Comparison of ENCODE assay signal across 11 cellular contexts in genomic region chr19:2454962-2455409, GRCh38. TPM values are rescaled to one million over a fixed set of nuclear protein-coding genes. Genes with fewer than 3 reads are reported as not detected.
DNase-seq lines count a peak whose midpoint lies in the region; ATAC-seq, FAIRE-seq and TF ChIP-seq lines count a peak whose summit lies in the region.
"Had no signal": no experiment of that assay in that cellular context is flagged by ENCODE, and none has a peak within 500 bp of the region (broad histone marks: within the 10 kb centered on the region; RNA-seq: fewer than 3 reads in every experiment).

No MANE protein-coding gene starts in this region.

- CTCF ChIA-PET in activated CD8-positive, alpha-beta T cell treated with anti-CD3 and anti-CD28 coated beads for 36 hours (lab: Charles Lee): interaction anchor here (1.4 to 2.2 kb wide), 2 partner anchors 156 kb away, joined by 4 to 6 read pairs; no protein-coding TSS in a partner anchor

- DNase-seq in AG09309 (ENCODE audit: low read depth) (no peak), H7 (peak; percentile 55), immature natural killer cell (no peak), NCI-H2107 treated with DMSO at 0.1 percent for 48 hours (lab: John Stamatoyannopoulos, UW; ENCODE audit: unreplicated experiment) (no peak), NCI-H2171 treated with DMSO at 0.1 percent for 48 hours (lab: John Stamatoyannopoulos, UW) (no peak), kidney (no peak)
- no peak for DNase-seq in activated CD8-positive, alpha-beta T cell treated with anti-CD3 and anti-CD28 coated beads for 36 hours
- DNase-seq: activated CD4-positive, alpha-beta T cell treated with anti-CD3 and anti-CD28 coated beads, Interleukin-2, amount 50 U/mL, for 4 hours; dorsolateral prefrontal cortex had no signal

- H3K36me3 Mint-ChIP-seq in activated CD8-positive, alpha-beta T cell treated with anti-CD3 and anti-CD28 coated beads for 36 hours (ENCODE audit: low read depth): peaks cover 16% of the 10 kb centered on the region
- no peaks in the 10 kb centered on the region for H3K36me3 Mint-ChIP-seq in immature natural killer cell

- no peaks in the 10 kb centered on the region for H3K9me3 ChIP-seq in kidney (ENCODE audit: control insufficient read depth in 1 of 2, low read length in 2 of 2)

- no peaks in the 10 kb centered on the region for H3K9me3 Mint-ChIP-seq in activated CD8-positive, alpha-beta T cell treated with anti-CD3 and anti-CD28 coated beads for 36 hours
- H3K9me3 Mint-ChIP-seq in immature natural killer cell: no peaks in the 10 kb centered on the region

- H3K36me3 ChIP-seq in H7 (replicated peaks; ENCODE audit: control insufficient read depth, insufficient read depth, low read length): no peaks in the 10 kb centered on the region; the same call in none of the 2 replicates
- no peaks in the 10 kb centered on the region for H3K36me3 ChIP-seq in kidney (ENCODE audit: control insufficient read depth in 1 of 2, insufficient read depth in 2 of 2, low read length in 2 of 2)

- no peaks in the 10 kb centered on the region for H3K27me3 Mint-ChIP-seq in activated CD8-positive, alpha-beta T cell treated with anti-CD3 and anti-CD28 coated beads for 36 hours
- peaks cover 0 to 6% (median 0%) of the 10 kb centered on the region in 3 donors for H3K27me3 Mint-ChIP-seq in immature natural killer cell (ENCODE audit: low read depth in 3 of 3)

- intact Hi-C loops in activated CD8-positive, alpha-beta T cell treated with anti-CD3 and anti-CD28 coated beads for 36 hours (cut with micrococcal nuclease): no loop called here
- intact Hi-C loops in kidney (cut with DNase I): no loop called here

- H3K27me3 ChIP-seq in H7 (ENCODE audit: control insufficient read depth, insufficient read depth, low read length): no peaks in the 10 kb centered on the region
- H3K27me3 ChIP-seq: dorsolateral prefrontal cortex had no signal

- no peak for FAIRE-seq in kidney (lab: Jason Lieb, UNC)

- no peak overlapping the region for H3K27ac ChIP-seq in kidney (ENCODE audit: low read depth in 2 of 2, low read length in 2 of 2)

- POLR2A ChIA-PET in activated CD8-positive, alpha-beta T cell treated with anti-CD3 and anti-CD28 coated beads for 36 hours (lab: Charles Lee): interaction anchor here (1.4 to 2.8 kb wide), 6 partner anchors 14 to 29 kb away, joined by 3 to 11 read pairs (median 6); partner anchors contain the start of genes GADD45B and TIMM13

- H3K4me1 ChIP-seq in kidney (ENCODE audit: control insufficient read depth in 1 of 2, insufficient read depth in 1 of 2, low read depth in 1 of 2, low read length in 2 of 2): peaks cover 2 to 6% of the 10 kb centered on the region in 2 donors

- H3K4me3 ChIP-seq in AG09309 (ENCODE audit: control insufficient read depth, low read depth, low read length): peak overlapping the region; percentile 95
- no peak overlapping the region; the same call in none of the 2 replicates for H3K4me3 ChIP-seq in H7 (ENCODE audit: insufficient read depth, low read depth, low read length)
- no peak overlapping the region for H3K4me3 ChIP-seq in kidney (ENCODE audit: low read length in 2 of 2)

- peak overlapping the region; percentile 57 for H3K27ac Mint-ChIP-seq in activated CD8-positive, alpha-beta T cell treated with anti-CD3 and anti-CD28 coated beads for 36 hours
- H3K27ac Mint-ChIP-seq in immature natural killer cell: peak overlapping the region; percentile 23 to 83 (median 51)

- TF ChIP-seq CTCF in AG09309 (IDR thresholded peaks at IDR 0.05; ENCODE audit: control insufficient read depth, insufficient read depth, low read depth, low read length, missing control alignments): no peak
- no peak for TF ChIP-seq CTCF in activated CD8-positive, alpha-beta T cell treated with anti-CD3 and anti-CD28 coated beads for 36 hours (IDR thresholded peaks at IDR 0.05)
- TF ChIP-seq CTCF in kidney (IDR thresholded peaks at IDR 0.05; ENCODE audit: borderline replicate concordance, extremely low read depth, insufficient read depth): no peak

- no peak for ATAC-seq in activated CD8-positive, alpha-beta T cell treated with anti-CD3 and anti-CD28 coated beads for 36 hours
- no peak for ATAC-seq in GM21619 (IDR thresholded peaks at IDR 0.05; ENCODE audit: unreplicated experiment)
- ATAC-seq: left lobe of liver had no signal

- no peak overlapping the region for H3K9ac ChIP-seq in kidney (ENCODE audit: low read length in 2 of 2)

- peak overlapping the region; percentile 82 for H3K4me3 Mint-ChIP-seq in activated CD8-positive, alpha-beta T cell treated with anti-CD3 and anti-CD28 coated beads for 36 hours
- H3K4me3 Mint-ChIP-seq in immature natural killer cell: peak overlapping the region; percentile 60 to 91 (median 66)

- H3K4me1 Mint-ChIP-seq in activated CD8-positive, alpha-beta T cell treated with anti-CD3 and anti-CD28 coated beads for 36 hours (ENCODE audit: low read depth): peaks cover 29% of the 10 kb centered on the region
- peaks cover 18 to 20% of the 10 kb centered on the region in 2 donors for H3K4me1 Mint-ChIP-seq in immature natural killer cell

RNA-seq across cellular contexts. Expression of gene LMNB2, which starts 1.8 kb away (rescaled TPM):
- total RNA-seq in H7 (2014; rRNA removed; shearing (Covaris generic)): 204 and 229 TPM in 2 replicates
- total RNA-seq in activated CD8-positive, alpha-beta T cell treated with anti-CD3 and anti-CD28 coated beads for 36 hours: 10 to 100 TPM; 90.9 to 96.3 TPM
- polyA plus RNA-seq in immature natural killer cell (1 to 10 TPM; 4.6 to 8.4 (median 5.0) TPM), kidney (ENCODE audit: insufficient read depth, low read depth, low replicate concordance) (9.0 TPM)
- 27.6 TPM for total RNA-seq in kidney

RNA-seq across cellular contexts. Expression of gene GADD45B, which starts 20.9 kb away (rescaled TPM):
- 29.4 and 39.9 TPM in 2 replicates for total RNA-seq in H7 (2014; rRNA removed; shearing (Covaris generic))
- 100 to 1,000 TPM in 1 of 2 experiments, 10 to 100 TPM in 1; 98.3 to 102 TPM for total RNA-seq in activated CD8-positive, alpha-beta T cell treated with anti-CD3 and anti-CD28 coated beads for 36 hours
- polyA plus RNA-seq in immature natural killer cell (100 to 1,000 TPM in 1 of 3 donors, 10 to 100 TPM in 2; 68.0 to 105 (median 72.9) TPM), kidney (ENCODE audit: insufficient read depth, low read depth, low replicate concordance) (149 TPM)
- 88.5 TPM for total RNA-seq in kidney

RNA-seq across cellular contexts. Expression of gene TIMM13, which starts 27.6 kb away (rescaled TPM):
- total RNA-seq in H7 (2014; rRNA removed; shearing (Covaris generic)): 176 and 179 TPM in 2 replicates
- 100 to 1,000 TPM; 113 to 121 TPM for total RNA-seq in activated CD8-positive, alpha-beta T cell treated with anti-CD3 and anti-CD28 coated beads for 36 hours
- polyA plus RNA-seq in immature natural killer cell (10 to 100 TPM; 74.3 to 99.6 (median 84.9) TPM), kidney (ENCODE audit: insufficient read depth, low read depth, low replicate concordance) (188 TPM)
- 69.7 TPM for total RNA-seq in kidney
